In the genomic region with DNA sequence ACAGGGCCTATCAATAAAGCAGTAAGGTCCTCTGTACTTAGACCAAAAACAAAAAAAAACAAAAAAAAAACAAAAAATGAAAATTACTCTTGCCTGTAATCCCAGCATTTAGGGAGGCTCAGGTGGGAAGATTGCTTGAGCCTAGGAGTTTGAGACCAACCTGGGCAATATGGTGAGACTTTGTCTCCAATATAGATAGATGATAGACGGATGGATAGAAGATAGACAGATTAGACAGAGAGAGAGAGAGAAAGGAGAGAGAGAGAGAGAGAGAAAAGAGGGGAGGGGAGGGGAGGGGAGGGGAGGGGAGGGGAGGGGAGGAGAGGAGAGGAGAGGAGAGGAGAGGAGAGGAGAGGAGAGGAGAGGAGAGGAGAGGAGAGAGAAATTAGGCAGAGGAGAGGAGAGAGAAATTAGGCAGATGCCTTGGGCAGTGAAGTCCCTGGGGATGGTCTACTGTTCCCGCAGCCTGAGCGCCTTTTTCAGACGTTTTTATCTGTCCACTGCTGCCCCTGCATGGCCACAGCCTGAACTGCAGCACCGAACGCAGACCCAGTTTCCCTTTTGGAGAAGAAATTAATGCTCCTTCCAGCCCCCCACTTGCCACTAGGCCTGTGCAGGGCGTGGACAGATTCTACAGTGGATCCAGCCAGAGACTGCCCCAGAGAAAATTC, we compare ENCODE assay signal across 8 cellular contexts. TPM values are rescaled to one million over a fixed set of nuclear protein-coding genes. Genes with fewer than 3 reads are reported as not detected.
DNase-seq lines count a peak whose midpoint lies in the region; ATAC-seq lines count a peak whose summit lies in the region.

No MANE protein-coding gene starts in this region.

- intact Hi-C loops in left colon (cut with DNase I, micrococcal nuclease) = loop anchor here in 1 of 2 donors (10.0 kb wide), 1 partner anchor 93 kb away; no protein-coding TSS in a partner anchor

- ATAC-seq in left colon = peak; percentile 93
- ATAC-seq in GM18909 (IDR thresholded peaks at IDR 0.05; ENCODE audit: poor library complexity, unreplicated experiment) = no peak

- DNase-seq in AG08396 (ENCODE audit: low spot score) (peak; percentile 84), H4 (ENCODE audit: low spot score) (peak; percentile 46), NCI-H2227 (lab: John Stamatoyannopoulos, UW; ENCODE audit: unreplicated experiment) (peak; percentile 63), left colon (peak; percentile 62 to 81)
- DNase-seq in activated CD4-positive, CD25-positive, alpha-beta regulatory T cell treated with anti-CD3 and anti-CD28 coated beads, Interleukin-2, amount 50 U/mL, for 16 hours (ENCODE audit: low read depth, low spot score) = peak; percentile 55
- DNase-seq in central memory CD4-positive, alpha-beta T cell = peak; percentile 68
- DNase-seq in stimulated activated CD4-positive, alpha-beta T cell treated with anti-CD3 and anti-CD28 coated beads, Interleukin-1b, Interleukin-23, amount 100 ng/mL, for 48 hours = peak; percentile 78

RNA-seq across cellular contexts. Expression of gene ZNF627, which starts 9.8 kb away (rescaled TPM):
- 13.0 and 18.8 TPM in 2 replicates for total RNA-seq in H4 (2014; rRNA removed; shearing (Covaris generic))
- total RNA-seq in left colon = 1 to 10 TPM; 8.5 to 9.2 TPM

RNA-seq across cellular contexts. Expression of gene ACP5, which starts 10.0 kb away (rescaled TPM):
- total RNA-seq in H4 (2014; rRNA removed; shearing (Covaris generic)) = 8.2 and 10.4 TPM in 2 replicates
- 10 to 100 TPM; 22.6 to 26.8 TPM for total RNA-seq in left colon

RNA-seq across cellular contexts. Expression of gene ELOF1, which starts 28.4 kb away (rescaled TPM):
- total RNA-seq in H4 (2014; rRNA removed; shearing (Covaris generic)) = 72.7 and 85.3 TPM in 2 replicates
- 10 to 100 TPM; 34.6 to 39.0 TPM for total RNA-seq in left colon

RNA-seq across cellular contexts. Expression of gene CNN1, which starts 48.8 kb away (rescaled TPM):
- total RNA-seq in H4 (2014; rRNA removed; shearing (Covaris generic)) = 0.21 and 0.25 TPM in 2 replicates
- 100 to 1,000 TPM in 1 of 2 donors, 1 to 10 TPM in 1; 6.9 to 254 TPM for total RNA-seq in left colon

RNA-seq across cellular contexts. Expression of gene ECSIT, which starts 58.5 kb away (rescaled TPM):
- 43.0 and 47.5 TPM in 2 replicates for total RNA-seq in H4 (2014; rRNA removed; shearing (Covaris generic))
- 10 to 100 TPM; 52.8 to 64.5 TPM for total RNA-seq in left colon
